Comparison of ENCODE assay signal across 2 cellular contexts in the genomic region with DNA sequence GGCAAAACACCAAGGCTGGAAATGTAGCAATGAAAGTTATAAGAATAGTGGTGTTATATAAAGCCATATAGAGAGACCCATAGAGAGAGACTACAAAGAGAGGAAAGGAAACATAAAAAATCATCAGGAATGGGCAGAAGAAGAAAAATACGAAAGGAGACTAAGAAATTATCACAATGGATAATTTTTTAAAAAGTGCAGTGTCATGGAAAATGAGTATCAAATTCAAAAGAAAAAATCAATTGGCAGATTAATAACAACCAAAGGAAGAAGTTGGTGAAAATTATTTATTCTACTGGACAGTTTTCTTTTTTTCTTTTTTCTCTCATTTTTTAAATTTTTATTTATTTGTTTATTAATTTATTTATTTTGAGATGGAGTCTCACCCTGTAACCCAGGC.
A peak's percentile ranks its signal among the peaks of the same experiment; 100 is the strongest.
TF ChIP-seq lines count a peak whose summit lies in the region.

No MANE protein-coding gene starts in this region.

TF ChIP-seq in HepG2, 621 proteins besides CTCF, POLR2A, EP300 and RAD21 (continued from another document):
- TF ChIP-seq, protein P1, sequence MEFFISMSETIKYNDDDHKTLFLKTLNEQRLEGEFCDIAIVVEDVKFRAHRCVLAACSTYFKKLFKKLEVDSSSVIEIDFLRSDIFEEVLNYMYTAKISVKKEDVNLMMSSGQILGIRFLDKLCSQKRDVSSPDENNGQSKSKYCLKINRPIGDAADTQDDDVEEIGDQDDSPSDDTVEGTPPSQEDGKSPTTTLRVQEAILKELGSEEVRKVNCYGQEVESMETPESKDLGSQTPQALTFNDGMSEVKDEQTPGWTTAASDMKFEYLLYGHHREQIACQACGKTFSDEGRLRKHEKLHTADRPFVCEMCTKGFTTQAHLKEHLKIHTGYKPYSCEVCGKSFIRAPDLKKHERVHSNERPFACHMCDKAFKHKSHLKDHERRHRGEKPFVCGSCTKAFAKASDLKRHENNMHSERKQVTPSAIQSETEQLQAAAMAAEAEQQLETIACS (CRISPR knock-in tag; IDR thresholded peaks at IDR 0.05) = no peak
- TF ChIP-seq HNRNPLL (IDR thresholded peaks at IDR 0.05; ENCODE audit: low read depth, low read length, poor library complexity, severe bottlenecking) (no peak), ZNF792 (CRISPR knock-in tag; IDR thresholded peaks at IDR 0.05) (no peak), BCL6 (CRISPR knock-in tag; IDR thresholded peaks at IDR 0.05) (no peak), ZBTB8A (CRISPR knock-in tag; IDR thresholded peaks at IDR 0.05; ENCODE audit: borderline replicate concordance, low read depth) (no peak), ZNF790 (CRISPR knock-in tag; IDR thresholded peaks at IDR 0.05; ENCODE audit: borderline replicate concordance) (no peak), KMT2A (CRISPR knock-in tag; IDR thresholded peaks at IDR 0.05) (no peak), XBP1 (CRISPR knock-in tag; IDR thresholded peaks at IDR 0.05) (no peak), TOE1 (CRISPR knock-in tag; IDR thresholded peaks at IDR 0.05) (no peak), ZNF589 (CRISPR knock-in tag; conservative IDR thresholded peaks at IDR 0.05) (no peak), NFE2L2 (IDR thresholded peaks at IDR 0.05; ENCODE audit: low read length) (0 out of 2 replicates have a peak, but pooled peaks have one; percentile 10), MAFK (conservative IDR thresholded peaks at IDR 0.05 in 1 of 2, IDR thresholded peaks at IDR 0.05 in 1 of 2; ENCODE audit: low read length in 2 of 2) (peak; percentile 26 to 71; a peak in 3 of 4 replicates), STAT5B (CRISPR knock-in tag; IDR thresholded peaks at IDR 0.05) (no peak), ZNF563 (CRISPR knock-in tag; IDR thresholded peaks at IDR 0.05) (no peak), TCF7 (IDR thresholded peaks at IDR 0.05; ENCODE audit: low read depth) (no peak), CHD2 (IDR thresholded peaks at IDR 0.05; ENCODE audit: low read depth, low read length) (no peak), KDM5B (CRISPR knock-in tag; IDR thresholded peaks at IDR 0.05; ENCODE audit: borderline replicate concordance) (no peak)
- TF ChIP-seq, protein P2, sequence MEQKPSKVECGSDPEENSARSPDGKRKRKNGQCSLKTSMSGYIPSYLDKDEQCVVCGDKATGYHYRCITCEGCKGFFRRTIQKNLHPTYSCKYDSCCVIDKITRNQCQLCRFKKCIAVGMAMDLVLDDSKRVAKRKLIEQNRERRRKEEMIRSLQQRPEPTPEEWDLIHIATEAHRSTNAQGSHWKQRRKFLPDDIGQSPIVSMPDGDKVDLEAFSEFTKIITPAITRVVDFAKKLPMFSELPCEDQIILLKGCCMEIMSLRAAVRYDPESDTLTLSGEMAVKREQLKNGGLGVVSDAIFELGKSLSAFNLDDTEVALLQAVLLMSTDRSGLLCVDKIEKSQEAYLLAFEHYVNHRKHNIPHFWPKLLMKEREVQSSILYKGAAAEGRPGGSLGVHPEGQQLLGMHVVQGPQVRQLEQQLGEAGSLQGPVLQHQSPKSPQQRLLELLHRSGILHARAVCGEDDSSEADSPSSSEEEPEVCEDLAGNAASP (CRISPR knock-in tag; IDR thresholded peaks at IDR 0.05; ENCODE audit: borderline replicate concordance) = no peak
- TF ChIP-seq, protein P3, sequence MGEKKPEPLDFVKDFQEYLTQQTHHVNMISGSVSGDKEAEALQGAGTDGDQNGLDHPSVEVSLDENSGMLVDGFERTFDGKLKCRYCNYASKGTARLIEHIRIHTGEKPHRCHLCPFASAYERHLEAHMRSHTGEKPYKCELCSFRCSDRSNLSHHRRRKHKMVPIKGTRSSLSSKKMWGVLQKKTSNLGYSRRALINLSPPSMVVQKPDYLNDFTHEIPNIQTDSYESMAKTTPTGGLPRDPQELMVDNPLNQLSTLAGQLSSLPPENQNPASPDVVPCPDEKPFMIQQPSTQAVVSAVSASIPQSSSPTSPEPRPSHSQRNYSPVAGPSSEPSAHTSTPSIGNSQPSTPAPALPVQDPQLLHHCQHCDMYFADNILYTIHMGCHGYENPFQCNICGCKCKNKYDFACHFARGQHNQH (CRISPR knock-in tag; IDR thresholded peaks at IDR 0.05) = no peak
- TF ChIP-seq, protein P4, sequence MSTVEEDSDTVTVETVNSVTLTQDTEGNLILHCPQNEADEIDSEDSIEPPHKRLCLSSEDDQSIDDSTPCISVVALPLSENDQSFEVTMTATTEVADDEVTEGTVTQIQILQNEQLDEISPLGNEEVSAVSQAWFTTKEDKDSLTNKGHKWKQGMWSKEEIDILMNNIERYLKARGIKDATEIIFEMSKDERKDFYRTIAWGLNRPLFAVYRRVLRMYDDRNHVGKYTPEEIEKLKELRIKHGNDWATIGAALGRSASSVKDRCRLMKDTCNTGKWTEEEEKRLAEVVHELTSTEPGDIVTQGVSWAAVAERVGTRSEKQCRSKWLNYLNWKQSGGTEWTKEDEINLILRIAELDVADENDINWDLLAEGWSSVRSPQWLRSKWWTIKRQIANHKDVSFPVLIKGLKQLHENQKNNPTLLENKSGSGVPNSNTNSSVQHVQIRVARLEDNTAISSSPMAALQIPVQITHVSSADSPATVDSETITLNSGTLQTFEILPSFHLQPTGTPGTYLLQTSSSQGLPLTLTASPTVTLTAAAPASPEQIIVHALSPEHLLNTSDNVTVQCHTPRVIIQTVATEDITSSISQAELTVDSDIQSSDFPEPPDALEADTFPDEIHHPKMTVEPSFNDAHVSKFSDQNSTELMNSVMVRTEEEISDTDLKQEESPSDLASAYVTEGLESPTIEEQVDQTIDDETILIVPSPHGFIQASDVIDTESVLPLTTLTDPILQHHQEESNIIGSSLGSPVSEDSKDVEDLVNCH (CRISPR knock-in tag; IDR thresholded peaks at IDR 0.05) = no peak

TF ChIP-seq in WTC11, 78 proteins besides CTCF, POLR2A, EP300 and RAD21 (continued from another document):
- TF ChIP-seq, protein P5, sequence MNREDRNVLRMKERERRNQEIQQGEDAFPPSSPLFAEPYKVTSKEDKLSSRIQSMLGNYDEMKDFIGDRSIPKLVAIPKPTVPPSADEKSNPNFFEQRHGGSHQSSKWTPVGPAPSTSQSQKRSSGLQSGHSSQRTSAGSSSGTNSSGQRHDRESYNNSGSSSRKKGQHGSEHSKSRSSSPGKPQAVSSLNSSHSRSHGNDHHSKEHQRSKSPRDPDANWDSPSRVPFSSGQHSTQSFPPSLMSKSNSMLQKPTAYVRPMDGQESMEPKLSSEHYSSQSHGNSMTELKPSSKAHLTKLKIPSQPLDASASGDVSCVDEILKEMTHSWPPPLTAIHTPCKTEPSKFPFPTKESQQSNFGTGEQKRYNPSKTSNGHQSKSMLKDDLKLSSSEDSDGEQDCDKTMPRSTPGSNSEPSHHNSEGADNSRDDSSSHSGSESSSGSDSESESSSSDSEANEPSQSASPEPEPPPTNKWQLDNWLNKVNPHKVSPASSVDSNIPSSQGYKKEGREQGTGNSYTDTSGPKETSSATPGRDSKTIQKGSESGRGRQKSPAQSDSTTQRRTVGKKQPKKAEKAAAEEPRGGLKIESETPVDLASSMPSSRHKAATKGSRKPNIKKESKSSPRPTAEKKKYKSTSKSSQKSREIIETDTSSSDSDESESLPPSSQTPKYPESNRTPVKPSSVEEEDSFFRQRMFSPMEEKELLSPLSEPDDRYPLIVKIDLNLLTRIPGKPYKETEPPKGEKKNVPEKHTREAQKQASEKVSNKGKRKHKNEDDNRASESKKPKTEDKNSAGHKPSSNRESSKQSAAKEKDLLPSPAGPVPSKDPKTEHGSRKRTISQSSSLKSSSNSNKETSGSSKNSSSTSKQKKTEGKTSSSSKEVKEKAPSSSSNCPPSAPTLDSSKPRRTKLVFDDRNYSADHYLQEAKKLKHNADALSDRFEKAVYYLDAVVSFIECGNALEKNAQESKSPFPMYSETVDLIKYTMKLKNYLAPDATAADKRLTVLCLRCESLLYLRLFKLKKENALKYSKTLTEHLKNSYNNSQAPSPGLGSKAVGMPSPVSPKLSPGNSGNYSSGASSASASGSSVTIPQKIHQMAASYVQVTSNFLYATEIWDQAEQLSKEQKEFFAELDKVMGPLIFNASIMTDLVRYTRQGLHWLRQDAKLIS (CRISPR knock-in tag; IDR thresholded peaks at IDR 0.05; ENCODE audit: borderline replicate concordance) = no peak
- TF ChIP-seq, protein P6, sequence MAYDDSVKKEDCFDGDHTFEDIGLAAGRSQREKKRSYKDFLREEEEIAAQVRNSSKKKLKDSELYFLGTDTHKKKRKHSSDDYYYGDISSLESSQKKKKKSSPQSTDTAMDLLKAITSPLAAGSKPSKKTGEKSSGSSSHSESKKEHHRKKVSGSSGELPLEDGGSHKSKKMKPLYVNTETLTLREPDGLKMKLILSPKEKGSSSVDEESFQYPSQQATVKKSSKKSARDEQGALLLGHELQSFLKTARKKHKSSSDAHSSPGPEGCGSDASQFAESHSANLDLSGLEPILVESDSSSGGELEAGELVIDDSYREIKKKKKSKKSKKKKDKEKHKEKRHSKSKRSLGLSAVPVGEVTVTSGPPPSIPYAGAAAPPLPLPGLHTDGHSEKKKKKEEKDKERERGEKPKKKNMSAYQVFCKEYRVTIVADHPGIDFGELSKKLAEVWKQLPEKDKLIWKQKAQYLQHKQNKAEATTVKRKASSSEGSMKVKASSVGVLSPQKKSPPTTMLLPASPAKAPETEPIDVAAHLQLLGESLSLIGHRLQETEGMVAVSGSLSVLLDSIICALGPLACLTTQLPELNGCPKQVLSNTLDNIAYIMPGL (CRISPR knock-in tag; IDR thresholded peaks at IDR 0.05) = no peak
